ENCODE assay signal across 24 cellular contexts in the genomic region with DNA sequence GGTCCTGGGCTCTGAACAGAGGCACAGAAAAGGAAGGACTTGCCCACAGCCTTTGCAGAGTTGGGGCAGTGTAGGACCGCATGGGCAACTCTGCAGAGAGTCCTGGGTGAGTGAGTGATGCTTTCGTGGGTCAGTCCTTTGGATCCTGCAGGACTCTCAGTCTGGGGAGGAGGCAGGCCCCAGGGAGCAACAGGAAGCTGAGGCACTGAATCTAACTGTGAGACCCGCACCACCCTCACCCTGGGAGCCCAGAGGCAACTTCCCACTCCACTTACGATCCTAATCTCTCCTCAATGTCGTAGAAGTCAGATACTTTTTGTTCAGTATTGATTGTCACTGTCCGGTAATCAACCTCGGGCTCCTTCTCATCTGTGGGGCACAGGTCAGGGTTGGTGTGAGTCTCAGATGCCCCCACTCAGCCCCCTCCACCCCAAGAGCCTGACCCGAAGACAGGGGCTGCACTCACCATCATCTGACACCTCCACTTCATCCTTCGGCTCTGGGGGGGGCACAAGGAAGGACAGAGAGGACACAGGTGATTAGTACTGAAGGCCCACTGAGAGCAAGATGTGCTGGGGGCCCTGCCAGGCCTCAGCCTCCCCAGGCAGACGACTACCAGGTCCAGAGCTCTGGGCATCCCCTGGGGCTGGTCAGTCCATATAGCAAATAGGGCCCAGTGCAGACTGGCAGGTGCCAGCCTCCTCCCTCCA.
"Had no signal": no experiment of that assay in that cellular context is flagged by ENCODE, and none has a peak within 500 bp of the region (broad histone marks: within the 10 kb centered on the region; RNA-seq: fewer than 3 reads in every experiment).

No MANE protein-coding gene starts in this region.

- H3K9me3 ChIP-seq: adrenal gland, breast epithelium, SJCRH30, SK-N-SH had no signal

- DNase-seq: activated CD4-positive, alpha-beta memory T cell treated with anti-CD3 and anti-CD28 coated beads, Interleukin-2, amount 10 ng/mL, durations not matched to agents 7 days and 5 days; activated CD4-positive, alpha-beta T cell treated with anti-CD3 and anti-CD28 coated beads for 36 hours; activated CD4-positive, alpha-beta T cell treated with anti-CD3 and anti-CD28 coated beads, Interleukin-2, amount 50 U/mL, for 1 hour; activated naive CD4-positive, alpha-beta T cell treated with anti-CD3 and anti-CD28 coated beads, Interleukin-2, amount 50 U/mL, for 16 hours; activated naive CD8-positive, alpha-beta T cell treated with anti-CD3 and anti-CD28 coated beads, Interleukin-2, amount 10 ng/mL, durations not matched to agents 7 days and 5 days; adrenal gland; anterior cingulate cortex; KG1; NCI-H1048; NCI-H2029 treated with DMSO at 0.1 percent for 48 hours; NCI-H345; NCI-H510A; NCI-H69; NK-92 treated with Interleukin-12 subunit alpha and Interleukin-12 subunit beta, amount 100 ng/mL, for 24 hours; OCI-M1; Right ventricle myocardium superior; SJCRH30; SK-N-SH; T-helper 1 cell; WERI-Rb-1 had no signal

- H3K27ac ChIP-seq: adrenal gland, breast epithelium, RWPE1, SJCRH30, WERI-Rb-1 had no signal

- H3K27me3 ChIP-seq: adrenal gland, breast epithelium, SJCRH30 had no signal

- H3K27me3 Mint-ChIP-seq: activated CD4-positive, alpha-beta memory T cell treated with anti-CD3 and anti-CD28 coated beads, Interleukin-2, amount 10 ng/mL, durations not matched to agents 7 days and 5 days; activated CD4-positive, alpha-beta T cell treated with anti-CD3 and anti-CD28 coated beads for 36 hours; activated naive CD8-positive, alpha-beta T cell treated with anti-CD3 and anti-CD28 coated beads, Interleukin-2, amount 10 ng/mL, durations not matched to agents 7 days and 5 days had no signal

- H3K36me3 Mint-ChIP-seq: activated naive CD8-positive, alpha-beta T cell treated with anti-CD3 and anti-CD28 coated beads, Interleukin-2, amount 10 ng/mL, durations not matched to agents 7 days and 5 days; IgD-negative memory B cell had no signal

- H3K27ac Mint-ChIP-seq: activated CD4-positive, alpha-beta memory T cell treated with anti-CD3 and anti-CD28 coated beads, Interleukin-2, amount 10 ng/mL, durations not matched to agents 7 days and 5 days; activated CD4-positive, alpha-beta T cell treated with anti-CD3 and anti-CD28 coated beads for 36 hours; activated naive CD8-positive, alpha-beta T cell treated with anti-CD3 and anti-CD28 coated beads, Interleukin-2, amount 10 ng/mL, durations not matched to agents 7 days and 5 days had no signal

- H3K4me3 Mint-ChIP-seq: activated CD4-positive, alpha-beta memory T cell treated with anti-CD3 and anti-CD28 coated beads, Interleukin-2, amount 10 ng/mL, durations not matched to agents 7 days and 5 days; activated CD4-positive, alpha-beta T cell treated with anti-CD3 and anti-CD28 coated beads for 36 hours; activated naive CD8-positive, alpha-beta T cell treated with anti-CD3 and anti-CD28 coated beads, Interleukin-2, amount 10 ng/mL, durations not matched to agents 7 days and 5 days; IgD-negative memory B cell had no signal

- H3K4me3 ChIP-seq: adrenal gland, breast epithelium, SJCRH30 had no signal

- H3K36me3 ChIP-seq: breast epithelium, SJCRH30, WERI-Rb-1 had no signal

- H3K9me3 Mint-ChIP-seq: activated CD4-positive, alpha-beta memory T cell treated with anti-CD3 and anti-CD28 coated beads, Interleukin-2, amount 10 ng/mL, durations not matched to agents 7 days and 5 days; activated naive CD8-positive, alpha-beta T cell treated with anti-CD3 and anti-CD28 coated beads, Interleukin-2, amount 10 ng/mL, durations not matched to agents 7 days and 5 days; IgD-negative memory B cell had no signal

- H3K9ac ChIP-seq: SK-N-SH had no signal

- ATAC-seq: activated CD4-positive, alpha-beta T cell treated with anti-CD3 and anti-CD28 coated beads for 36 hours; Panc1 had no signal

- H3K4me2 ChIP-seq: SK-N-SH had no signal

- H3K4me1 Mint-ChIP-seq: activated CD4-positive, alpha-beta memory T cell treated with anti-CD3 and anti-CD28 coated beads, Interleukin-2, amount 10 ng/mL, durations not matched to agents 7 days and 5 days; activated CD4-positive, alpha-beta T cell treated with anti-CD3 and anti-CD28 coated beads for 36 hours; activated naive CD8-positive, alpha-beta T cell treated with anti-CD3 and anti-CD28 coated beads, Interleukin-2, amount 10 ng/mL, durations not matched to agents 7 days and 5 days had no signal
